8 cellular contexts compared by ENCODE assay signal in the genomic region with DNA sequence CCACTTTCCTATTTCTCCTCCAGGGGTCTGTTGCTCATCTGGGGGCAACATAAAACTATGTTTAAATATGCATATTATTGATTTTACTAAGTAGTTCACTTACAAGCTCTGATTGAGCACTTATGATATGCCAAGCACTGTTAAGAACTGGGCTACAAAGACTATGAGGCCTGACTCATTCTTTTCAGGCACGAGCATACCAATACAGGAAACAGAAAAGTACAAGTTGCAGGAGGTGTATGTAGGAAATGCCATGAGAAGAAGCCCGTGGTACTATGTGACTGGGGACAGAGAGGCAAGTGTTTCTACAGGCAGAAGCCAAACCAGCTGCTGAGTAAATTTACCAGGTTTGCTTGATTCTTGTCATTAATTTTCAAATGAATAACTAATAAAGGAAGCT.
DNase-seq lines count a peak whose midpoint lies in the region; ATAC-seq and TF ChIP-seq lines count a peak whose summit lies in the region.

No MANE protein-coding gene starts in this region.

- H3K36me3 Mint-ChIP-seq in progenitor cell of endocrine pancreas (ENCODE audit: insufficient read depth) (no peaks in the 10 kb centered on the region), Caco-2 (ENCODE audit: insufficient read depth, unreplicated experiment) (no peaks in the 10 kb centered on the region)

- TF ChIP-seq CTCF in fibroblast of villous mesenchyme (IDR thresholded peaks at IDR 0.05; ENCODE audit: insufficient read depth, low read depth, low read length) (no peak), progenitor cell of endocrine pancreas (IDR thresholded peaks at IDR 0.05; ENCODE audit: unreplicated experiment) (no peak), Caco-2 (IDR thresholded peaks at IDR 0.05; ENCODE audit: insufficient read depth in 1 of 2, low read depth in 1 of 2, low read length in 1 of 2, severe bottlenecking in 1 of 2, unreplicated experiment in 1 of 2) (no peak)

- H3K4me3 Mint-ChIP-seq in progenitor cell of endocrine pancreas (ENCODE audit: low read depth) (no peak overlapping the region), Caco-2 (ENCODE audit: unreplicated experiment) (no peak overlapping the region)

- no peaks in the 10 kb centered on the region for H3K36me3 ChIP-seq in Caco-2 (ENCODE audit: control insufficient read depth, insufficient read depth, low read length)

- H3K4me1 Mint-ChIP-seq in progenitor cell of endocrine pancreas (ENCODE audit: low read depth), result peaks cover 3% of the 10 kb centered on the region
- H3K4me1 Mint-ChIP-seq in Caco-2 (ENCODE audit: low read depth, unreplicated experiment), result no peaks in the 10 kb centered on the region

- H3K4me3 ChIP-seq in fibroblast of villous mesenchyme (ENCODE audit: low read depth, low read length), result no peak overlapping the region
- H3K4me3 ChIP-seq in Caco-2 (ENCODE audit: low read depth, low read length), result no peak overlapping the region

- no peaks in the 10 kb centered on the region for H3K9me3 Mint-ChIP-seq in progenitor cell of endocrine pancreas (ENCODE audit: low read depth)
- H3K9me3 Mint-ChIP-seq in Caco-2 (ENCODE audit: unreplicated experiment), result no peaks in the 10 kb centered on the region

- H3K27me3 ChIP-seq in Caco-2 (replicated peaks; ENCODE audit: control insufficient read depth, insufficient read depth, low read length), result no peaks in the 10 kb centered on the region

- H3K4me1 ChIP-seq in Caco-2, result no peaks in the 10 kb centered on the region

- H3K27ac Mint-ChIP-seq in progenitor cell of endocrine pancreas (no peak overlapping the region), Caco-2 (ENCODE audit: unreplicated experiment) (no peak overlapping the region)

- CTCF ChIA-PET in Caco-2 (lab: Charles Lee), result no interaction called here

- POLR2A ChIA-PET in Caco-2 (lab: Charles Lee), result no interaction called here

- ATAC-seq in GM18508 (IDR thresholded peaks at IDR 0.05; ENCODE audit: insufficient read depth, unreplicated experiment), result peak; percentile 67

- intact Hi-C loops in Caco-2 (cut with micrococcal nuclease; ENCODE audit: unreplicated experiment), result no loop called here

- BruUV-seq in Caco-2 (replicated peaks; lab: Mats Ljungman, UMichigan), result no TSS peak

- H3K27me3 Mint-ChIP-seq in progenitor cell of endocrine pancreas (no peaks in the 10 kb centered on the region), Caco-2 (ENCODE audit: insufficient read depth, unreplicated experiment) (no peaks in the 10 kb centered on the region)

- no peaks in the 10 kb centered on the region for H3K9me3 ChIP-seq in Caco-2

- peak; percentile 75 for DNase-seq in HCEC 1CT
- peak; percentile 77 for DNase-seq in HT1080 (ENCODE audit: low read depth)
- peak; percentile 33 for DNase-seq in fibroblast of villous mesenchyme (ENCODE audit: low read depth)
- no peak for DNase-seq in progenitor cell of endocrine pancreas (ENCODE audit: low spot score, unreplicated experiment)
- DNase-seq in LoVo (ENCODE audit: low spot score), result no peak
- no peak for DNase-seq in middle frontal gyrus (ENCODE audit: extremely low spot score, low spot score)
- no peak for DNase-seq in Caco-2

Comparison
In these comparisons a context has a peak if more than half of its experiments do, and no peak if none do; other contexts are left out.
1. DNase-seq: peak in HCEC 1CT (single experiment), HT1080 (single experiment) and fibroblast of villous mesenchyme (single experiment); none in progenitor cell of endocrine pancreas (single experiment), LoVo (single experiment), middle frontal gyrus (single experiment) and Caco-2 (0 of 2).